In genomic region chr9:28926311-28926710, GRCh38 we compare ENCODE assay signal across 31 cellular contexts.
"Had no signal": no experiment of that assay in that cellular context is flagged by ENCODE, and none has a peak within 500 bp of the region (broad histone marks: within the 10 kb centered on the region; RNA-seq: fewer than 3 reads in every experiment).

No MANE protein-coding gene starts in this region.

- H3K4me3 ChIP-seq: coronary artery, esophagus muscularis mucosa, gastrocnemius medialis, heart left ventricle had no signal

- H3K36me3 Mint-ChIP-seq: activated CD4-positive, alpha-beta memory T cell treated with anti-CD3 and anti-CD28 coated beads for 36 hours; activated CD8-positive, alpha-beta memory T cell treated with anti-CD3 and anti-CD28 coated beads, Interleukin-2, amount 10 ng/mL, durations not matched to agents 7 days and 5 days; activated naive CD4-positive, alpha-beta T cell treated with anti-CD3 and anti-CD28 coated beads, Interleukin-2, amount 10 ng/mL, durations not matched to agents 7 days and 5 days; activated naive CD4-positive, alpha-beta T cell treated with anti-CD3 and anti-CD28 coated beads, Interleukin-2, amount 50 U/mL, for 72 hours had no signal

- H3K9me3 Mint-ChIP-seq: activated CD4-positive, alpha-beta T cell treated with anti-CD3 and anti-CD28 coated beads, Interleukin-2, amount 10 ng/mL, durations not matched to agents 24 days and 14 days; activated naive CD4-positive, alpha-beta T cell treated with anti-CD3 and anti-CD28 coated beads, Interleukin-2, amount 10 ng/mL, durations not matched to agents 7 days and 5 days; activated T-helper 1 cell treated with anti-CD3 and anti-CD28 coated beads, Interleukin-12 subunit alpha, Interleukin-12 subunit beta, Interleukin-2, Interleukin-4 antibody, amounts not matched to agents 30 ng/mL and 10 ng/mL and 1 ng/mL, durations not matched to agents 14 hours and 24 hours and 36 hours had no signal

- ATAC-seq: activated CD4-positive, alpha-beta T cell treated with anti-CD3 and anti-CD28 coated beads for 36 hours; activated CD8-positive, alpha-beta memory T cell treated with anti-CD3 and anti-CD28 coated beads, Interleukin-2, amount 10 ng/mL, durations not matched to agents 7 days and 5 days; activated CD8-positive, alpha-beta T cell treated with anti-CD3 and anti-CD28 coated beads, Interleukin-2, amount 10 ng/mL, durations not matched to agents 7 days and 5 days; activated naive CD4-positive, alpha-beta T cell treated with anti-CD3 and anti-CD28 coated beads, Interleukin-2, amount 50 U/mL, for 72 hours; effector memory CD8-positive, alpha-beta T cell; foreskin keratinocyte; gastrocnemius medialis; heart left ventricle had no signal

- H3K4me3 Mint-ChIP-seq: activated CD4-positive, alpha-beta memory T cell treated with anti-CD3 and anti-CD28 coated beads for 36 hours; activated CD4-positive, alpha-beta T cell treated with anti-CD3 and anti-CD28 coated beads for 36 hours; activated CD4-positive, alpha-beta T cell treated with anti-CD3 and anti-CD28 coated beads, Interleukin-2, amount 10 ng/mL, durations not matched to agents 24 days and 14 days; activated CD8-positive, alpha-beta memory T cell treated with anti-CD3 and anti-CD28 coated beads, Interleukin-2, amount 10 ng/mL, durations not matched to agents 7 days and 5 days; activated CD8-positive, alpha-beta T cell treated with anti-CD3 and anti-CD28 coated beads, Interleukin-2, amount 10 ng/mL, durations not matched to agents 7 days and 5 days; activated naive CD4-positive, alpha-beta T cell treated with anti-CD3 and anti-CD28 coated beads, Interleukin-2, amount 10 ng/mL, durations not matched to agents 7 days and 5 days; activated T-helper 1 cell treated with anti-CD3 and anti-CD28 coated beads, Interleukin-12 subunit alpha, Interleukin-12 subunit beta, Interleukin-2, Interleukin-4 antibody, amounts not matched to agents 30 ng/mL and 10 ng/mL and 1 ng/mL, durations not matched to agents 14 hours and 24 hours and 36 hours; central memory CD8-positive, alpha-beta T cell; effector memory CD8-positive, alpha-beta T cell had no signal

- H3K27ac Mint-ChIP-seq: activated CD4-positive, alpha-beta memory T cell treated with anti-CD3 and anti-CD28 coated beads for 36 hours; activated CD4-positive, alpha-beta T cell treated with anti-CD3 and anti-CD28 coated beads for 36 hours; activated CD4-positive, alpha-beta T cell treated with anti-CD3 and anti-CD28 coated beads, Interleukin-2, amount 10 ng/mL, durations not matched to agents 24 days and 14 days; activated CD8-positive, alpha-beta memory T cell treated with anti-CD3 and anti-CD28 coated beads, Interleukin-2, amount 10 ng/mL, durations not matched to agents 7 days and 5 days; activated CD8-positive, alpha-beta T cell treated with anti-CD3 and anti-CD28 coated beads, Interleukin-2, amount 10 ng/mL, durations not matched to agents 7 days and 5 days; activated naive CD4-positive, alpha-beta T cell treated with anti-CD3 and anti-CD28 coated beads, Interleukin-2, amount 10 ng/mL, durations not matched to agents 7 days and 5 days; activated naive CD4-positive, alpha-beta T cell treated with anti-CD3 and anti-CD28 coated beads, Interleukin-2, amount 50 U/mL, for 72 hours; activated T-helper 1 cell treated with anti-CD3 and anti-CD28 coated beads, Interleukin-12 subunit alpha, Interleukin-12 subunit beta, Interleukin-2, Interleukin-4 antibody, amounts not matched to agents 30 ng/mL and 10 ng/mL and 1 ng/mL, durations not matched to agents 14 hours and 24 hours and 36 hours; effector memory CD8-positive, alpha-beta T cell had no signal

- H3K27me3 ChIP-seq: brain microvascular endothelial cell, esophagus muscularis mucosa, foreskin keratinocyte, gastrocnemius medialis, heart left ventricle had no signal

- H3K9me3 ChIP-seq: esophagus muscularis mucosa, gastrocnemius medialis, heart left ventricle had no signal

- H3K27me3 Mint-ChIP-seq: activated CD4-positive, alpha-beta memory T cell treated with anti-CD3 and anti-CD28 coated beads for 36 hours; activated CD4-positive, alpha-beta T cell treated with anti-CD3 and anti-CD28 coated beads for 36 hours; activated CD4-positive, alpha-beta T cell treated with anti-CD3 and anti-CD28 coated beads, Interleukin-2, amount 10 ng/mL, durations not matched to agents 24 days and 14 days; activated CD8-positive, alpha-beta memory T cell treated with anti-CD3 and anti-CD28 coated beads, Interleukin-2, amount 10 ng/mL, durations not matched to agents 7 days and 5 days; activated naive CD4-positive, alpha-beta T cell treated with anti-CD3 and anti-CD28 coated beads, Interleukin-2, amount 10 ng/mL, durations not matched to agents 7 days and 5 days; central memory CD8-positive, alpha-beta T cell; effector memory CD8-positive, alpha-beta T cell had no signal

- H3K4me1 ChIP-seq: esophagus muscularis mucosa, gastrocnemius medialis, heart left ventricle had no signal

- DNase-seq: activated CD4-positive, alpha-beta memory T cell treated with anti-CD3 and anti-CD28 coated beads for 36 hours; activated CD4-positive, alpha-beta T cell treated with anti-CD3 and anti-CD28 coated beads for 36 hours; activated CD4-positive, alpha-beta T cell treated with anti-CD3 and anti-CD28 coated beads, Interleukin-2, amount 10 ng/mL, durations not matched to agents 24 days and 14 days; activated CD4-positive, CD25-positive, alpha-beta regulatory T cell; activated CD4-positive, CD25-positive, alpha-beta regulatory T cell treated with anti-CD3 and anti-CD28 coated beads, Interleukin-2, amount 50 U/mL, for 72 hours; activated CD8-positive, alpha-beta memory T cell treated with anti-CD3 and anti-CD28 coated beads, Interleukin-2, amount 10 ng/mL, durations not matched to agents 7 days and 5 days; activated CD8-positive, alpha-beta memory T cell treated with anti-CD3 and anti-CD28 coated beads, Interleukin-2, amount 50 U/mL, for 4 hours; activated CD8-positive, alpha-beta T cell treated with anti-CD3 and anti-CD28 coated beads, Interleukin-2, amount 10 ng/mL, durations not matched to agents 7 days and 5 days; activated gamma-delta T cell; activated naive CD4-positive, alpha-beta T cell; activated naive CD4-positive, alpha-beta T cell treated with anti-CD3 and anti-CD28 coated beads, Interleukin-2, amount 10 ng/mL, durations not matched to agents 7 days and 5 days; activated T-cell treated with anti-CD3 and anti-CD28 coated beads, Interleukin-2, amount 50 U/mL, for 1 hour; activated T-cell treated with anti-CD3 and anti-CD28 coated beads, Interleukin-2, amount 50 U/mL, for 48 hours; amniotic stem cell; anterior cingulate cortex; brain microvascular endothelial cell; dermis blood vessel endothelial cell; effector CD4-positive, alpha-beta T cell; effector memory CD8-positive, alpha-beta T cell; erythroblast; foreskin keratinocyte; gastrocnemius medialis; glutamatergic neuron; T-helper 1 cell; T-helper 2 cell had no signal

- H3K36me3 ChIP-seq: brain microvascular endothelial cell, esophagus muscularis mucosa, gastrocnemius medialis, heart left ventricle had no signal

- H3K4me1 Mint-ChIP-seq: activated CD4-positive, alpha-beta T cell treated with anti-CD3 and anti-CD28 coated beads for 36 hours; activated CD4-positive, alpha-beta T cell treated with anti-CD3 and anti-CD28 coated beads, Interleukin-2, amount 10 ng/mL, durations not matched to agents 24 days and 14 days; activated CD8-positive, alpha-beta memory T cell treated with anti-CD3 and anti-CD28 coated beads, Interleukin-2, amount 10 ng/mL, durations not matched to agents 7 days and 5 days; activated naive CD4-positive, alpha-beta T cell treated with anti-CD3 and anti-CD28 coated beads, Interleukin-2, amount 10 ng/mL, durations not matched to agents 7 days and 5 days; central memory CD8-positive, alpha-beta T cell had no signal
